23 cellular contexts compared by ENCODE assay signal in the genomic region with DNA sequence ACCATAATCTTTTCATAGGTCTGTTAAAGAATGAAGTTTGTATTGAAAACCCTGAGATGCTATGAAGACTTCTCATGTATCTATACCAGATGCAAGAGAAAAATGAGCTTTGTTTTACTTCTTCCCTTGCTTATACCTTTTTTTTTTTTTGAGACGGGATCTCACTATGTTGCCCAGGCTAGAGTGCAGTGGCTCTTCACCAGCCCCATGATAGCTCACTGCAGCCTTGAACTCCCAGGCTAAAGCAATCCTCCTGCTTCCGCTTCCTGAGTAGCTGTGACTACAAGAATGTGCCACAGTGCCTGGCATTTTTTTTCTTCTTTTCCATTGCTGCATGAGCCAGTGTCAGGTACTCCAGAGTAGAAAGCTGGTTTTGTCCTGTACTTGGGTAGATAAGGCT. TPM values are rescaled to one million over a fixed set of nuclear protein-coding genes. Genes with fewer than 3 reads are reported as not detected.
A peak's percentile ranks its signal among the peaks of the same experiment; 100 is the strongest.
DNase-seq lines count a peak whose midpoint lies in the region; ATAC-seq, FAIRE-seq and TF ChIP-seq lines count a peak whose summit lies in the region.
"Had no signal": no experiment of that assay in that cellular context is flagged by ENCODE, and none has a peak within 500 bp of the region (broad histone marks: within the 10 kb centered on the region; RNA-seq: fewer than 3 reads in every experiment).

No MANE protein-coding gene starts in this region.

- peak overlapping the region; percentile 26 for H3K27ac Mint-ChIP-seq in T-helper 2 cell treated with Interferon-gamma antibody and Interleukin-4, amounts not matched to agents 5 μg/mL and 100 μg/mL, for 36 hours
- peak overlapping the region; percentile 67 for H3K27ac Mint-ChIP-seq in nephron progenitor cell
- H3K27ac Mint-ChIP-seq: GM23338, H9, HFFc6 had no signal

- CTCF ChIA-PET in HepG2 (lab: Yijun Ruan, JAX; ENCODE audit: low intra/inter-chr PET ratio, low total read pairs) (no interaction called here), HEK293 (lab: Yijun Ruan, JAX) (interaction anchor here (0.6 kb wide), 1 partner anchor 237 kb away, joined by 4 read pairs; no protein-coding TSS in a partner anchor)

- H2AFZ ChIP-seq in HepG2 (ENCODE audit: low read length): no peak overlapping the region
- H2AFZ ChIP-seq: GM23338 had no signal

- ATAC-seq in HepG2: no peak
- no peak for ATAC-seq in right lobe of liver
- ATAC-seq in GM21529 (IDR thresholded peaks at IDR 0.05; ENCODE audit: unreplicated experiment): no peak
- ATAC-seq: A549, GM12878, GM23338, HCT116 had no signal

- H3K4me3 ChIP-seq in HepG2 (replicated peaks in 1 of 3; ENCODE audit: insufficient read depth in 1 of 3, low read depth in 2 of 3, low read length in 3 of 3): no peak overlapping the region
- H3K4me3 ChIP-seq in right lobe of liver: no peak overlapping the region
- H3K4me3 ChIP-seq in HEK293 (ENCODE audit: low read depth, low read length): no peak overlapping the region
- H3K4me3 ChIP-seq: A549, GM12878, GM23338 had no signal

- no peak for TF ChIP-seq RAD21 in HepG2 (CRISPR knock-in tag; IDR thresholded peaks at IDR 0.05)

- in situ Hi-C loops in HepG2 (cut with HindIII; ENCODE audit: extremely low pct_ligation_motif_present, low pct_unique_long_range_greater_than_20kb): no loop called here

- TF ChIP-seq EP300 in HepG2 (IDR thresholded peaks at IDR 0.05; ENCODE audit: low read depth in 2 of 2, low read length in 2 of 2) (no peak), HepG2 (CRISPR knock-in tag; IDR thresholded peaks at IDR 0.05; ENCODE audit: borderline replicate concordance) (no peak)

- BruUV-seq in HepG2 (replicated peaks; lab: Mats Ljungman, UMichigan): no TSS peak

- TF ChIP-seq POLR2A in HepG2 (IDR thresholded peaks at IDR 0.05; ENCODE audit: insufficient read depth in 1 of 2, low read depth in 2 of 2, low read length in 2 of 2) (no peak), right lobe of liver (IDR thresholded peaks at IDR 0.05) (no peak)

- H3K4me1 Mint-ChIP-seq in T-helper 2 cell treated with Interferon-gamma antibody and Interleukin-4, amounts not matched to agents 5 μg/mL and 100 μg/mL, for 36 hours (ENCODE audit: low read depth): peaks cover 18% of the 10 kb centered on the region
- H3K4me1 Mint-ChIP-seq in nephron progenitor cell: no peaks in the 10 kb centered on the region
- H3K4me1 Mint-ChIP-seq: GM23338, H9 had no signal

- H3K36me3 ChIP-seq in HepG2 (replicated peaks in 1 of 2; ENCODE audit: control insufficient read depth in 1 of 2, insufficient read depth in 2 of 2, low read length in 2 of 2): peaks cover 0 to 60% of the 10 kb centered on the region in 2 experiments
- H3K36me3 ChIP-seq in right lobe of liver: peaks cover 0 to 67% (median 10%) of the 10 kb centered on the region in 4 donors
- peaks cover 44 to 92% of the 10 kb centered on the region in 2 experiments for H3K36me3 ChIP-seq in HEK293 (ENCODE audit: control insufficient read depth in 2 of 2, insufficient read depth in 1 of 2, low read length in 2 of 2)

- no peak overlapping the region for H3K4me2 ChIP-seq in HepG2 (ENCODE audit: low read depth, low read length)
- H3K4me2 ChIP-seq: A549, GM23338 had no signal

- H3K4me3 Mint-ChIP-seq in T-helper 2 cell treated with Interferon-gamma antibody and Interleukin-4, amounts not matched to agents 5 μg/mL and 100 μg/mL, for 36 hours: no peak overlapping the region
- H3K4me3 Mint-ChIP-seq in nephron progenitor cell: no peak overlapping the region
- H3K4me3 Mint-ChIP-seq: CD8-positive, alpha-beta memory T cell; GM23338; H9; HFFc6 had no signal

- no peak overlapping the region for H3K27ac ChIP-seq in HepG2 (ENCODE audit: extremely low read length, insufficient read depth, low read length)
- no peak overlapping the region for H3K27ac ChIP-seq in right lobe of liver
- no peak overlapping the region for H3K27ac ChIP-seq in HEK293 (ENCODE audit: extremely low read depth, low read depth, low read length)
- H3K27ac ChIP-seq: A549 had no signal

- no peak for FAIRE-seq in HepG2 (lab: Jason Lieb, UNC)
- FAIRE-seq: A549, D721Med, GM12878, GM19239 had no signal

- intact Hi-C loops in HepG2 (cut with micrococcal nuclease; ENCODE audit: unreplicated experiment): no loop called here
- intact Hi-C loops in right lobe of liver (cut with DNase I): no loop called here

- no peaks in the 10 kb centered on the region for H4K20me1 ChIP-seq in HepG2 (ENCODE audit: insufficient read depth, low read length)

- DNase-seq in T-helper 2 cell treated with Interferon-gamma antibody and Interleukin-4, amounts not matched to agents 5 μg/mL and 100 μg/mL, for 36 hours (ENCODE audit: low spot score): no peak
- DNase-seq in T-helper 2 cell: no peak
- DNase-seq in HepG2 (ENCODE audit: low spot score): no peak
- DNase-seq in right lobe of liver: no peak
- DNase-seq in nephron progenitor cell: no peak
- DNase-seq in NCI-H524 (lab: John Stamatoyannopoulos, UW): no peak
- DNase-seq: 8988T; C1 segment of cervical spinal cord; CD8-positive, alpha-beta memory T cell; DMS 273 treated with DMSO at 0.1 percent for 48 hours; DMS79; EL; GDM1; H9; HFFc6 had no signal

- no peak for TF ChIP-seq CTCF in HepG2 (CRISPR knock-in tag; IDR thresholded peaks at IDR 0.05)
- no peak for TF ChIP-seq CTCF in right lobe of liver (IDR thresholded peaks at IDR 0.05)
- no peak for TF ChIP-seq CTCF in HEK293 (tag by site-specific recombination; IDR thresholded peaks at IDR 0.05)
- no peak for TF ChIP-seq CTCF in nephron progenitor cell (IDR thresholded peaks at IDR 0.05)

- POLR2A ChIA-PET in HepG2 (lab: Yijun Ruan, JAX) (no interaction called here), HEK293 (lab: Yijun Ruan, JAX) (interaction anchor here (0.6 kb wide), 1 partner anchor 1457 kb away, joined by 5 read pairs; no protein-coding TSS in a partner anchor)

- H3K27me3 Mint-ChIP-seq in T-helper 2 cell treated with Interferon-gamma antibody and Interleukin-4, amounts not matched to agents 5 μg/mL and 100 μg/mL, for 36 hours (ENCODE audit: low read depth): no peaks in the 10 kb centered on the region
- no peaks in the 10 kb centered on the region for H3K27me3 Mint-ChIP-seq in nephron progenitor cell (ENCODE audit: low read depth, poor library complexity)
- H3K27me3 Mint-ChIP-seq: CD8-positive, alpha-beta memory T cell had no signal

- no peaks in the 10 kb centered on the region for H3K9me3 ChIP-seq in HepG2 (ENCODE audit: low read length)
- H3K9me3 ChIP-seq in right lobe of liver: no peaks in the 10 kb centered on the region
- H3K9me3 ChIP-seq in HEK293 (ENCODE audit: control insufficient read depth, insufficient read depth, low read depth, low read length): no peaks in the 10 kb centered on the region
- H3K9me3 ChIP-seq: A549 had no signal

- WGBS in HepG2 (ENCODE audit: low lambda C conversion rate): 100% methylated on average over 2 of the region's 2 CpGs
- 89% methylated on average over 2 of the region's 2 CpGs for WGBS in right lobe of liver (ENCODE audit: insufficient coverage, low coverage, low lambda C conversion rate, missing lambda C conversion rate)

- no peak overlapping the region for H3K9ac ChIP-seq in HepG2 (ENCODE audit: insufficient read depth, low read depth, low read length)

- peaks cover 56% of the 10 kb centered on the region for H3K36me3 Mint-ChIP-seq in T-helper 2 cell treated with Interferon-gamma antibody and Interleukin-4, amounts not matched to agents 5 μg/mL and 100 μg/mL, for 36 hours (ENCODE audit: low read depth)
- peaks cover 68% of the 10 kb centered on the region for H3K36me3 Mint-ChIP-seq in nephron progenitor cell (ENCODE audit: low read depth)

- H3K27me3 ChIP-seq in HepG2 (ENCODE audit: control insufficient read depth in 1 of 2, insufficient read depth in 2 of 2, low read length in 2 of 2): no peaks in the 10 kb centered on the region; a peak in 1 of 5 replicates
- H3K27me3 ChIP-seq in right lobe of liver: no peaks in the 10 kb centered on the region

- no peaks in the 10 kb centered on the region for H3K4me1 ChIP-seq in HepG2 (ENCODE audit: insufficient read depth, low read length)
- H3K4me1 ChIP-seq in right lobe of liver: no peaks in the 10 kb centered on the region
- H3K4me1 ChIP-seq in HEK293 (ENCODE audit: control insufficient read depth, insufficient read depth, low read length): no peaks in the 10 kb centered on the region
- H3K4me1 ChIP-seq: A549 had no signal

- H3K79me2 ChIP-seq in HepG2 (ENCODE audit: insufficient read depth, low read length): no peaks in the 10 kb centered on the region

- H3K9me3 Mint-ChIP-seq in T-helper 2 cell treated with Interferon-gamma antibody and Interleukin-4, amounts not matched to agents 5 μg/mL and 100 μg/mL, for 36 hours: no peaks in the 10 kb centered on the region
- H3K9me3 Mint-ChIP-seq in nephron progenitor cell: no peaks in the 10 kb centered on the region
- H3K9me3 Mint-ChIP-seq: CD8-positive, alpha-beta memory T cell; GM23338; H9; HFFc6 had no signal

TF ChIP-seq in HepG2, 621 proteins besides CTCF, POLR2A, EP300 and RAD21:
- TF ChIP-seq KDM4B (CRISPR knock-in tag; IDR thresholded peaks at IDR 0.05) (no peak), ZNF121 (CRISPR knock-in tag; IDR thresholded peaks at IDR 0.05) (peak; percentile 74)

TF ChIP-seq in HEK293, 187 proteins besides CTCF, POLR2A, EP300 and RAD21 (continues in another document):
- no peak for TF ChIP-seq ZNF175 (tag by site-specific recombination; IDR thresholded peaks at IDR 0.05)

RNA-seq across cellular contexts. Expression of gene CEP295, which starts 10.8 kb away (rescaled TPM):
- 19.2 and 23.8 TPM in 2 replicates for total RNA-seq in HepG2 (2016; rRNA removed; fragmentation: Illumina TruSeq; extraction: Trizol)
- 5.1 and 7.4 TPM in 2 replicates for total RNA-seq in HepG2 (2016; cell fraction: cytosol; rRNA removed; fragmentation: Illumina TruSeq; extraction: Trizol; ENCODE audit: low read depth)
- total RNA-seq in HepG2 (2016; cell fraction: insoluble cytoplasmic fraction; rRNA removed; fragmentation: Illumina TruSeq; extraction: Trizol): 17.2 and 21.0 TPM in 2 replicates
- total RNA-seq in HepG2 (2016; cell fraction: membrane; rRNA removed; fragmentation: Illumina TruSeq; extraction: Trizol): 9.8 and 11.9 TPM in 2 replicates
- 54.8 and 58.3 TPM in 2 replicates for total RNA-seq in HepG2 (2016; cell fraction: nucleus; rRNA removed; fragmentation: Illumina TruSeq; extraction: Trizol)
- polyA plus RNA-seq in HepG2 (2011; rRNA removed): 5.8 and 6.9 TPM in 2 replicates
- 1.6 and 2.4 TPM in 2 replicates for polyA plus RNA-seq in HepG2 (2011; cell fraction: cytosol; rRNA removed)
- 7.4 and 9.2 TPM in 2 replicates for polyA plus RNA-seq in HepG2 (2011; cell fraction: nucleus; rRNA removed)
- 3.4 and 4.5 TPM in 2 replicates for polyA plus RNA-seq in HepG2 (2012)
- polyA plus RNA-seq in HepG2 (2016; cell fraction: cytosol; fragmentation: Illumina TruSeq; extraction: Trizol; ENCODE audit: low read depth): 0.61 and 0.66 TPM in 2 replicates
- 9.7 and 11.4 TPM in 2 replicates for polyA plus RNA-seq in HepG2 (2016; cell fraction: insoluble cytoplasmic fraction; fragmentation: Illumina TruSeq; extraction: Trizol; ENCODE audit: low read depth)
- 1.7 and 2.1 TPM in 2 replicates for polyA plus RNA-seq in HepG2 (2016; cell fraction: membrane; fragmentation: Illumina TruSeq; extraction: Trizol; ENCODE audit: low read depth)
- polyA plus RNA-seq in HepG2 (2016; cell fraction: nucleus; fragmentation: Illumina TruSeq; extraction: Trizol; ENCODE audit: insufficient read depth, low read depth): 24.7 and 29.2 TPM in 2 replicates
- polyA minus RNA-seq in HepG2 (2011; rRNA and poly(A)+ RNA removed; ENCODE audit: low replicate concordance): 7.1 and 58.6 TPM in 2 replicates
- 6.8 and 8.7 TPM in 2 replicates for polyA minus RNA-seq in HepG2 (2011; cell fraction: cytosol; rRNA and poly(A)+ RNA removed)
- 76.9 and 83.3 TPM in 2 replicates for polyA minus RNA-seq in HepG2 (2011; cell fraction: nucleus; rRNA and poly(A)+ RNA removed)
- 10 to 100 TPM in 1 of 6 experiments, 1 to 10 TPM in 5; 3.2 to 10.6 (median 3.9) TPM for total RNA-seq in right lobe of liver
